In the genomic region with DNA sequence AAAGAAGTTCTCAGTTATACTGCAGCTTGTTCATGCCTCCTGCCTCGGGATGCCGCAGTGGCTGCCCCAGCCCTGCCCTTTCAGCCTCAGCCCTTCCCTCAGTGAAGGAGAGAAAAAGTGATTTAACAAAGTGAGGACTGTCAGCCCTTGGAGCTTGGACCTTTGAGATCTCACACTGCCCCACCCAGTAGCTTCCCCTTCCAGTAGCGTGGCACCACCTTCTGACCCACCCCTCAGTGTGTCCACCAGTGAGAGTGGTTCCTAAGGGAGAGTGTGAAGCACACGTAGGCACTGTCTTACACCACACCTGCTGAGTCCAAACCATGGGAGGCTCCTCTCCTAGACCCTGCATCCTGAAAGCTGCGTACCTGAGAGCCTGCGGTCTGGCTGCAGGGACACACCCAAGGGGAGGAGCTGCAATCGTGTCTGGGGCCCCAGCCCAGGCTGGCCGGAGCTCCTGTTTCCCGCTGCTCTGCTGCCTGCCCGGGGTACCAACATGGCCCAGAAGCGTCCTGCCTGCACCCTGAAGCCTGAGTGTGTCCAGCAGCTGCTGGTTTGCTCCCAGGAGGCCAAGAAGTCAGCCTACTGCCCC, we compare ENCODE assay signal across 9 cellular contexts. TPM values are rescaled to one million over a fixed set of nuclear protein-coding genes. Genes with fewer than 3 reads are reported as not detected.
DNase-seq lines count a peak whose midpoint lies in the region; ATAC-seq and TF ChIP-seq lines count a peak whose summit lies in the region.
"Had no signal": no experiment of that assay in that cellular context is flagged by ENCODE, and none has a peak within 500 bp of the region (broad histone marks: within the 10 kb centered on the region; RNA-seq: fewer than 3 reads in every experiment).

A gene (plus strand): TSS at position 464 of the 592 bp plus-strand sequence. CDS start 33 bp downstream, at position 497.

- ATAC-seq in left lung, result peak; percentile 47
- no peak for ATAC-seq in thoracic aorta (ENCODE audit: insufficient number of reproducible peaks, low FRiP score, low read depth)
- no peak for ATAC-seq in GM18511 (IDR thresholded peaks at IDR 0.05; ENCODE audit: unreplicated experiment)
- no peak for ATAC-seq in omental fat pad (ENCODE audit: low FRiP score)

- peak within 1 kb of the TSS; percentile 52 to 66 for H3K9ac ChIP-seq in colonic mucosa (ENCODE audit: low read depth in 2 of 2, low read length in 2 of 2)

- H3K36me3 ChIP-seq in colonic mucosa (no peaks in the 10 kb centered on the region), left lung (no peaks in the 10 kb centered on the region), thoracic aorta (no peaks in the 10 kb centered on the region)

- H3K4me1 ChIP-seq in colonic mucosa (no peaks in the 10 kb centered on the region), left lung (peaks cover 5 to 28% of the 10 kb centered on the region in 2 donors), thoracic aorta (ENCODE audit: control insufficient read depth in 1 of 2, low read depth in 2 of 2) (peaks cover 0 to 9% of the 10 kb centered on the region in 2 donors)

- H3K27me3 ChIP-seq in colonic mucosa (no peaks in the 10 kb centered on the region), left lung (peaks cover 4 to 45% of the 10 kb centered on the region in 2 donors), thoracic aorta (replicated peaks; ENCODE audit: insufficient read depth) (no peaks in the 10 kb centered on the region)

- H3K27ac ChIP-seq in colonic mucosa (peak within 1 kb of the TSS; percentile 79), left lung (peak within 1 kb of the TSS in 1 of 2 donors; percentile 93), thoracic aorta (no peak within 1 kb of the TSS)

- intact Hi-C loops in colonic mucosa (cut with DNase I), result no loop called here
- intact Hi-C loops in left lung (cut with DNase I), result no loop called here

- H3K9me3 ChIP-seq in colonic mucosa (no peaks in the 10 kb centered on the region), left lung (no peaks in the 10 kb centered on the region), thoracic aorta (no peaks in the 10 kb centered on the region)

- DNase-seq in NCI-H1105 treated with DMSO at 0.1 percent for 48 hours (lab: John Stamatoyannopoulos, UW) (peak; percentile 2), NCI-H1105 (lab: John Stamatoyannopoulos, UW) (no peak), colonic mucosa (peak; percentile 76), left lung (peak; percentile 46 to 87), thoracic aorta (ENCODE audit: low spot score) (no peak), retina (no peak), omental fat pad (ENCODE audit: low spot score) (no peak)
- DNase-seq: stimulated activated CD4-positive, alpha-beta T cell treated with anti-CD3 and anti-CD28 coated beads, Interleukin-4, amount 100 ng/mL, for 4 hours had no signal

- H3K4me3 ChIP-seq in colonic mucosa (peak within 1 kb of the TSS; percentile 45), left lung (peak within 1 kb of the TSS in 1 of 2 donors; percentile 42), thoracic aorta (peak within 1 kb of the TSS; percentile 39)

- TF ChIP-seq CTCF in colonic mucosa (IDR thresholded peaks at IDR 0.05) (no peak), left lung (IDR thresholded peaks at IDR 0.05) (no peak), thoracic aorta (IDR thresholded peaks at IDR 0.05) (no peak), omental fat pad (IDR thresholded peaks at IDR 0.05) (no peak)

RNA-seq across cellular contexts. Expression of the gene that starts here (rescaled TPM):
- total RNA-seq in colonic mucosa (100 to 1,000 TPM in 1 of 2 donors, 10 to 100 TPM in 1; 29.1 to 110 TPM), left lung (10 to 100 TPM in 1 of 2 donors, 1 to 10 TPM in 1; 2.2 to 12.2 TPM), thoracic aorta (1 to 10 TPM in 1 of 2 donors, under 1 TPM in 1; 0.92 to 3.0 TPM), omental fat pad (10 to 100 TPM in 1 of 4 donors, 1 to 10 TPM in 3; 1.9 to 13.2 (median 2.8) TPM)

Comparison
In these comparisons a context has a peak if more than half of its experiments do, and no peak if none do; other contexts are left out.
1. DNase-seq: peak in NCI-H1105 treated with DMSO at 0.1 percent for 48 hours (single experiment), colonic mucosa (single experiment) and left lung (2 of 2); none in NCI-H1105 (single experiment), thoracic aorta (single experiment), retina (single experiment) and omental fat pad (single experiment).